ENCODE assay signal across 10 cellular contexts in genomic region chr9:12723409-12724028, GRCh38. TPM values are rescaled to one million over a fixed set of nuclear protein-coding genes. Genes with fewer than 3 reads are reported as not detected.
DNase-seq lines count a peak whose midpoint lies in the region; ATAC-seq, FAIRE-seq and TF ChIP-seq lines count a peak whose summit lies in the region.
"Had no signal": no experiment of that assay in that cellular context is flagged by ENCODE, and none has a peak within 500 bp of the region (broad histone marks: within the 10 kb centered on the region; RNA-seq: fewer than 3 reads in every experiment).

No MANE protein-coding gene starts in this region.

- peak; percentile 4 for FAIRE-seq in HepG2 (lab: Jason Lieb, UNC)

- POLR2A ChIA-PET in HepG2 (lab: Yijun Ruan, JAX), result interaction anchor here (1.5 to 2.9 kb wide), 2 partner anchors 52 to 95 kb away, joined by 3 to 6 read pairs; no protein-coding TSS in a partner anchor

- peak; percentile 31 for DNase-seq in AG10803 (ENCODE audit: low read depth)
- DNase-seq in HepG2 (ENCODE audit: low spot score), result peak; percentile 10
- DNase-seq in posterior cingulate gyrus, result no peak
- no peak for DNase-seq in NOMO-1 treated with dmso at 0.1 percent for 144 hours (lab: John Stamatoyannopoulos, UW; ENCODE audit: unreplicated experiment)
- DNase-seq: glutamatergic neuron, SIG-M5 had no signal

- no peaks in the 10 kb centered on the region for H3K9me3 ChIP-seq in HepG2 (ENCODE audit: low read length)

- H4K20me1 ChIP-seq in HepG2 (ENCODE audit: insufficient read depth, low read length), result no peaks in the 10 kb centered on the region

- H3K36me3 ChIP-seq in HepG2 (replicated peaks in 1 of 2; ENCODE audit: control insufficient read depth in 1 of 2, insufficient read depth in 2 of 2, low read length in 2 of 2), result no peaks in the 10 kb centered on the region

- TF ChIP-seq RAD21 in Ishikawa (IDR thresholded peaks at IDR 0.05; ENCODE audit: low read depth) (peak; percentile 67), HepG2 (CRISPR knock-in tag; IDR thresholded peaks at IDR 0.05) (no peak)

- H3K4me3 ChIP-seq in AG10803 (ENCODE audit: low read length), result no peak overlapping the region
- H3K4me3 ChIP-seq in WI38 (ENCODE audit: low read depth, low read length), result no peak overlapping the region
- no peak overlapping the region for H3K4me3 ChIP-seq in HepG2 (replicated peaks in 1 of 3; ENCODE audit: insufficient read depth in 1 of 3, low read depth in 2 of 3, low read length in 3 of 3)

- intact Hi-C loops in HepG2 (cut with micrococcal nuclease; ENCODE audit: unreplicated experiment) (loop anchor here (1.0 kb wide), 3 partner anchors 53 to 161 kb away; no protein-coding TSS in a partner anchor), posterior cingulate gyrus (cut with DNase I) (loop anchor here (1.0 to 10.0 kb wide), 3 partner anchors 51 to 364 kb away; partner anchors contain the start of gene LURAP1L)

- H3K27me3 ChIP-seq in HepG2 (ENCODE audit: control insufficient read depth in 1 of 2, insufficient read depth in 2 of 2, low read length in 2 of 2), result no peaks in the 10 kb centered on the region

- in situ Hi-C loops in HepG2 (cut with HindIII; ENCODE audit: extremely low pct_ligation_motif_present, low pct_unique_long_range_greater_than_20kb), result loop anchor here (5.0 to 10.0 kb wide), 3 partner anchors 51 to 159 kb away; partner anchors contain the start of gene LURAP1L

- H2AFZ ChIP-seq in HepG2 (ENCODE audit: low read length), result no peak overlapping the region

- ATAC-seq in HepG2 (no peak), GM18909 (IDR thresholded peaks at IDR 0.05; ENCODE audit: poor library complexity, unreplicated experiment) (no peak), GM21367 (IDR thresholded peaks at IDR 0.05; ENCODE audit: unreplicated experiment) (no peak)

- no peaks in the 10 kb centered on the region for H3K4me1 ChIP-seq in HepG2 (ENCODE audit: insufficient read depth, low read length)

- no TSS peak for BruUV-seq in HepG2 (replicated peaks; lab: Mats Ljungman, UMichigan)

- TF ChIP-seq POLR2A in HepG2 (IDR thresholded peaks at IDR 0.05; ENCODE audit: insufficient read depth in 1 of 2, low read depth in 2 of 2, low read length in 2 of 2), result no peak

- H3K27ac ChIP-seq in HepG2 (ENCODE audit: extremely low read length, insufficient read depth, low read length), result no peak overlapping the region

- TF ChIP-seq CTCF in AG10803 (conservative IDR thresholded peaks at IDR 0.05; ENCODE audit: low read length) (peak; percentile 60), WI38 (IDR thresholded peaks at IDR 0.05; ENCODE audit: low read depth, low read length) (peak; percentile 17; the same call in 1 of the 2 replicates), HepG2 (CRISPR knock-in tag; IDR thresholded peaks at IDR 0.05) (peak; percentile 58)

- no peak overlapping the region for H3K4me2 ChIP-seq in HepG2 (ENCODE audit: low read depth, low read length)

- TF ChIP-seq EP300 in Ishikawa (IDR thresholded peaks at IDR 0.05; ENCODE audit: borderline replicate concordance) (no peak), HepG2 (IDR thresholded peaks at IDR 0.05; ENCODE audit: low read depth in 2 of 2, low read length in 2 of 2) (no peak), HepG2 (CRISPR knock-in tag; IDR thresholded peaks at IDR 0.05; ENCODE audit: borderline replicate concordance) (no peak)

- H3K9ac ChIP-seq in HepG2 (ENCODE audit: insufficient read depth, low read depth, low read length), result no peak overlapping the region

- H3K79me2 ChIP-seq in HepG2 (ENCODE audit: insufficient read depth, low read length), result no peaks in the 10 kb centered on the region

- CTCF ChIA-PET in HepG2 (lab: Yijun Ruan, JAX; ENCODE audit: low intra/inter-chr PET ratio, low total read pairs), result interaction anchor here (0.7 to 2.4 kb wide), 3 partner anchors 97 to 161 kb away, joined by 3 to 26 read pairs (median 16); no protein-coding TSS in a partner anchor

- 0% methylated on average over 5 of the region's 5 CpGs for WGBS in HepG2 (ENCODE audit: low lambda C conversion rate)

TF ChIP-seq in Ishikawa, 13 proteins besides CTCF, POLR2A, EP300 and RAD21:
- TF ChIP-seq TCF12 (IDR thresholded peaks at IDR 0.05; ENCODE audit: low read depth), result no peak
- no peak for TF ChIP-seq YY1 (IDR thresholded peaks at IDR 0.05; ENCODE audit: low read depth)
- TF ChIP-seq CREB1 (IDR thresholded peaks at IDR 0.05; ENCODE audit: low read depth), result no peak
- TF ChIP-seq EGR1 (IDR thresholded peaks at IDR 0.05), result no peak
- no peak for TF ChIP-seq ZBTB7A (IDR thresholded peaks at IDR 0.05; ENCODE audit: low read depth)
TF ChIP-seq in Ishikawa: peak in this region for 0.

TF ChIP-seq in HepG2, 621 proteins besides CTCF, POLR2A, EP300 and RAD21 (continues in another document):
- TF ChIP-seq ZBTB33 (CRISPR knock-in tag; IDR thresholded peaks at IDR 0.05) (no peak), RBM22 (optimal IDR thresholded peaks at IDR 0.05; ENCODE audit: low read length) (no peak), BORCS8-MEF2B (CRISPR knock-in tag; IDR thresholded peaks at IDR 0.05) (no peak), JUNB (CRISPR knock-in tag; IDR thresholded peaks at IDR 0.05; ENCODE audit: borderline replicate concordance) (no peak), ZNF136 (CRISPR knock-in tag; IDR thresholded peaks at IDR 0.05; ENCODE audit: low read depth) (no peak), CBX2 (IDR thresholded peaks at IDR 0.05; ENCODE audit: low read depth, low read length) (no peak), CBX2 (CRISPR knock-in tag; IDR thresholded peaks at IDR 0.05; ENCODE audit: low read depth) (no peak), ZNF329 (CRISPR knock-in tag; IDR thresholded peaks at IDR 0.05; ENCODE audit: low read depth) (no peak)

RNA-seq across cellular contexts. Expression of gene TYRP1, which starts 30.3 kb away (rescaled TPM):
- total RNA-seq in HepG2 (2016; rRNA removed; fragmentation: Illumina TruSeq; extraction: Trizol), result 0.28 TPM in 1 of 2 replicates, not detected in the other
- not detected in 2 replicates for total RNA-seq in HepG2 (2016; cell fraction: cytosol; rRNA removed; fragmentation: Illumina TruSeq; extraction: Trizol; ENCODE audit: low read depth)
- total RNA-seq in HepG2 (2016; cell fraction: insoluble cytoplasmic fraction; rRNA removed; fragmentation: Illumina TruSeq; extraction: Trizol), result not detected in 2 replicates
- total RNA-seq in HepG2 (2016; cell fraction: membrane; rRNA removed; fragmentation: Illumina TruSeq; extraction: Trizol), result not detected in 2 replicates
- total RNA-seq in HepG2 (2016; cell fraction: nucleus; rRNA removed; fragmentation: Illumina TruSeq; extraction: Trizol), result not detected in 2 replicates
- polyA plus RNA-seq in HepG2 (2011; rRNA removed), result 0.04 TPM in 1 of 2 replicates, not detected in the other
- polyA plus RNA-seq in HepG2 (2011; cell fraction: cytosol; rRNA removed), result not detected in 2 replicates
- polyA plus RNA-seq in HepG2 (2011; cell fraction: nucleus; rRNA removed), result not detected in 2 replicates
- polyA plus RNA-seq in HepG2 (2012), result not detected in 2 replicates
- 0.06 TPM in 1 of 2 replicates, not detected in the other for polyA plus RNA-seq in HepG2 (2016; cell fraction: cytosol; fragmentation: Illumina TruSeq; extraction: Trizol; ENCODE audit: low read depth)
- polyA plus RNA-seq in HepG2 (2016; cell fraction: insoluble cytoplasmic fraction; fragmentation: Illumina TruSeq; extraction: Trizol; ENCODE audit: low read depth), result not detected in 2 replicates
- polyA plus RNA-seq in HepG2 (2016; cell fraction: membrane; fragmentation: Illumina TruSeq; extraction: Trizol; ENCODE audit: low read depth), result not detected in 2 replicates
- not detected in 2 replicates for polyA plus RNA-seq in HepG2 (2016; cell fraction: nucleus; fragmentation: Illumina TruSeq; extraction: Trizol; ENCODE audit: insufficient read depth, low read depth)
- polyA minus RNA-seq in HepG2 (2011; rRNA and poly(A)+ RNA removed; ENCODE audit: low replicate concordance), result 0.14 TPM in 1 of 2 replicates, not detected in the other
- not detected in 2 replicates for polyA minus RNA-seq in HepG2 (2011; cell fraction: cytosol; rRNA and poly(A)+ RNA removed)
- polyA minus RNA-seq in HepG2 (2011; cell fraction: nucleus; rRNA and poly(A)+ RNA removed), result not detected in 2 replicates

RNA-seq across cellular contexts. Expression of gene LURAP1L, which starts 51.3 kb away (rescaled TPM):
- total RNA-seq in HepG2 (2016; rRNA removed; fragmentation: Illumina TruSeq; extraction: Trizol), result 6.5 and 6.7 TPM in 2 replicates
- total RNA-seq in HepG2 (2016; cell fraction: cytosol; rRNA removed; fragmentation: Illumina TruSeq; extraction: Trizol; ENCODE audit: low read depth), result 1.7 and 2.1 TPM in 2 replicates
- 6.2 and 7.1 TPM in 2 replicates for total RNA-seq in HepG2 (2016; cell fraction: insoluble cytoplasmic fraction; rRNA removed; fragmentation: Illumina TruSeq; extraction: Trizol)
- total RNA-seq in HepG2 (2016; cell fraction: membrane; rRNA removed; fragmentation: Illumina TruSeq; extraction: Trizol), result 4.6 and 5.0 TPM in 2 replicates
- total RNA-seq in HepG2 (2016; cell fraction: nucleus; rRNA removed; fragmentation: Illumina TruSeq; extraction: Trizol), result 10.9 and 12.5 TPM in 2 replicates
- 16.6 and 20.6 TPM in 2 replicates for polyA plus RNA-seq in HepG2 (2011; rRNA removed)
- polyA plus RNA-seq in HepG2 (2011; cell fraction: cytosol; rRNA removed), result 13.0 and 19.1 TPM in 2 replicates
- 15.2 and 19.1 TPM in 2 replicates for polyA plus RNA-seq in HepG2 (2011; cell fraction: nucleus; rRNA removed)
- polyA plus RNA-seq in HepG2 (2012), result 18.4 and 22.0 TPM in 2 replicates
- 1.7 and 2.0 TPM in 2 replicates for polyA plus RNA-seq in HepG2 (2016; cell fraction: cytosol; fragmentation: Illumina TruSeq; extraction: Trizol; ENCODE audit: low read depth)
- 8.2 and 9.1 TPM in 2 replicates for polyA plus RNA-seq in HepG2 (2016; cell fraction: insoluble cytoplasmic fraction; fragmentation: Illumina TruSeq; extraction: Trizol; ENCODE audit: low read depth)
- 3.9 and 4.5 TPM in 2 replicates for polyA plus RNA-seq in HepG2 (2016; cell fraction: membrane; fragmentation: Illumina TruSeq; extraction: Trizol; ENCODE audit: low read depth)
- 9.3 and 12.2 TPM in 2 replicates for polyA plus RNA-seq in HepG2 (2016; cell fraction: nucleus; fragmentation: Illumina TruSeq; extraction: Trizol; ENCODE audit: insufficient read depth, low read depth)
- polyA minus RNA-seq in HepG2 (2011; rRNA and poly(A)+ RNA removed; ENCODE audit: low replicate concordance), result 9.5 and 19.8 TPM in 2 replicates
- 10.3 TPM in 2 replicates for polyA minus RNA-seq in HepG2 (2011; cell fraction: cytosol; rRNA and poly(A)+ RNA removed)
- 44.4 and 63.9 TPM in 2 replicates for polyA minus RNA-seq in HepG2 (2011; cell fraction: nucleus; rRNA and poly(A)+ RNA removed)

Comparison
In these comparisons a context has a peak if more than half of its experiments do, and no peak if none do; other contexts are left out.
1. DNase-seq: peak in AG10803 (single experiment) and HepG2 (single experiment); none in posterior cingulate gyrus (0 of 10) and NOMO-1 treated with dmso at 0.1 percent for 144 hours (single experiment).
2. Peak in every context shown above with its lines, with median percentiles within 50 percentile points of each other: CTCF ChIP-seq.